Comparison of ENCODE assay signal across 27 cellular contexts in the genomic region with DNA sequence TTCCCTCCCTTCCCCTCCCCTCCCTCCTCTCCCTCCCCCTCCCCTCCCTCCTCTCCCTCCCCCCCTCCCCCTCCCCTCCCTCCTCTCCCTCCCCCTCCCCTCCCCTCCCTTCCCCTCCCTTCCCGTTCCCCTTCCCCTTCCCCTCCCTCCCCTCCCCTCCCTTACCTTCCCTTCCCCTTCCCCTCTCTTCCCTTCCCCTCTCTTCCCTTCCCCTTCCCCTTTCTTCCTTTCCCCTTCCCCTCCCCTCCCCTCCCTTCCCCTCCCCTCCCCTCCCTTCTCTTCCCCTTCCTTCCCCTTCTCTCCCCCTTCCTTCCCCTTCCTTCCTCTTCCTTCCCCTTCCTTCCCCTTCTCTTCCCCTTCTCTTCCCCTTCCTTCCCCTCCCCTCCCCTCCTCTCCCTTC.
"Had no signal": no experiment of that assay in that cellular context is flagged by ENCODE, and none has a peak within 500 bp of the region (broad histone marks: within the 10 kb centered on the region; RNA-seq: fewer than 3 reads in every experiment).

No MANE protein-coding gene starts in this region.

- FAIRE-seq: pancreas, urothelium cell line had no signal

- H3K4me2 ChIP-seq: smooth muscle cell had no signal

- ATAC-seq: naive thymus-derived CD8-positive, alpha-beta T cell; natural killer cell treated with Interleukin-12 subunit alpha and Interleukin-12 subunit beta and Interleukin-15 and Interleukin-18, amount 100 ng/mL, for 72 hours; pancreas; psoas muscle; right cardiac atrium; sciatic nerve; stimulated activated effector memory CD8-positive, alpha-beta T cell treated with anti-CD3 and anti-CD28 coated beads, Interleukin-12 subunit alpha, Interleukin-12 subunit beta, amount 100 ng/mL, for 72 hours; stimulated activated naive B cell treated with anti-CD40 and anti-IgM and Interleukin-4, amounts not matched to agents 10 μg/mL and 1 μg/mL and 100 μg/mL, for 72 hours had no signal

- H3K27me3 ChIP-seq: neutrophil, pancreas, spleen, stomach, thyroid gland, tibial nerve, upper lobe of left lung, vagina had no signal

- H3K36me3 ChIP-seq: neutrophil, pancreas, spleen, thoracic aorta, thyroid gland, vagina had no signal

- H3K27ac ChIP-seq: neutrophil, pancreas, psoas muscle, skin epidermis, spleen, thoracic aorta, thyroid gland, vagina had no signal

- DNase-seq: naive thymus-derived CD8-positive, alpha-beta T cell; nephron progenitor cell; nucleus accumbens; pancreas; psoas muscle; right cardiac atrium; spleen; stimulated activated CD4-positive, alpha-beta T cell treated with anti-CD3 and anti-CD28 coated beads, Interleukin-12 subunit alpha, Interleukin-12 subunit beta, amount 100 ng/mL, for 4 hours; stimulated activated CD4-positive, alpha-beta T cell treated with anti-CD3 and anti-CD28 coated beads, Interleukin-1b, Interleukin-23, amount 100 ng/mL, for 48 hours; stimulated activated CD4-positive, alpha-beta T cell treated with anti-CD3 and anti-CD28 coated beads, Interleukin-2, amount 100 ng/mL, for 48 hours; stimulated activated CD4-positive, alpha-beta T cell treated with anti-CD3 and anti-CD28 coated beads, Interleukin-4, amount 100 ng/mL, for 24 hours; stimulated activated naive B cell treated with anti-CD40 and anti-IgM and Interleukin-4, amounts not matched to agents 10 μg/mL and 1 μg/mL and 100 μg/mL, for 72 hours; stimulated activated naive CD4-positive, alpha-beta T cell treated with Interleukin-2 at 50 U/mL for 16 hours; stomach; thyroid gland; trophoblast cell; upper lobe of left lung had no signal

- H3K9me3 ChIP-seq: neutrophil, pancreas, psoas muscle, stomach, thoracic aorta, thyroid gland, tibial nerve, vagina had no signal

- H3K4me3 ChIP-seq: pancreas, psoas muscle, skin epidermis, smooth muscle cell, spleen, stomach, thoracic aorta, thyroid gland, tibial nerve, upper lobe of left lung, vagina had no signal
